In genomic region chr1:164519426-164519825, GRCh38 we compare ENCODE assay signal across 16 cellular contexts. TPM values are rescaled to one million over a fixed set of nuclear protein-coding genes. Genes with fewer than 3 reads are reported as not detected.
A peak's percentile ranks its signal among the peaks of the same experiment; 100 is the strongest.
DNase-seq lines count a peak whose midpoint lies in the region; ATAC-seq and TF ChIP-seq lines count a peak whose summit lies in the region.
"Had no signal": no experiment of that assay in that cellular context is flagged by ENCODE, and none has a peak within 500 bp of the region (broad histone marks: within the 10 kb centered on the region; RNA-seq: fewer than 3 reads in every experiment).

No MANE protein-coding gene starts in this region.

- H3K36me3 Mint-ChIP-seq in glutamatergic neuron (ENCODE audit: unreplicated experiment), result peaks cover 4% of the 10 kb centered on the region
- H3K36me3 Mint-ChIP-seq: CD8-positive, alpha-beta memory T cell had no signal

- H3K9me3 Mint-ChIP-seq in glutamatergic neuron (ENCODE audit: unreplicated experiment), result no peaks in the 10 kb centered on the region
- H3K9me3 Mint-ChIP-seq: GM23338, H9 had no signal

- H3K4me1 Mint-ChIP-seq in glutamatergic neuron (ENCODE audit: low read depth, unreplicated experiment), result peaks cover 30% of the 10 kb centered on the region
- H3K4me1 Mint-ChIP-seq: CD8-positive, alpha-beta memory T cell; GM23338 had no signal

- H3K4me3 ChIP-seq in choroid plexus epithelial cell (ENCODE audit: low read depth, low read length), result no peak overlapping the region
- H3K4me3 ChIP-seq: BLaER1, GM23338 had no signal

- no peak for ATAC-seq in GM19023 (IDR thresholded peaks at IDR 0.05; ENCODE audit: unreplicated experiment)
- ATAC-seq in GM18868 (IDR thresholded peaks at IDR 0.05; ENCODE audit: unreplicated experiment), result no peak
- ATAC-seq: GM23338 had no signal

- peak overlapping the region; percentile 85 for H3K27ac Mint-ChIP-seq in glutamatergic neuron (ENCODE audit: unreplicated experiment)
- H3K27ac Mint-ChIP-seq: CD8-positive, alpha-beta memory T cell; GM23338; H9 had no signal

- no peak for TF ChIP-seq CTCF in choroid plexus epithelial cell (conservative IDR thresholded peaks at IDR 0.05; ENCODE audit: low read depth, low read length)
- no peak for TF ChIP-seq CTCF in glutamatergic neuron (IDR thresholded peaks at IDR 0.05; ENCODE audit: partially characterized antibody, unreplicated experiment)

- no peaks in the 10 kb centered on the region for H3K27me3 Mint-ChIP-seq in glutamatergic neuron (ENCODE audit: unreplicated experiment)

- no peak overlapping the region for H3K4me3 Mint-ChIP-seq in glutamatergic neuron (ENCODE audit: unreplicated experiment)
- H3K4me3 Mint-ChIP-seq: CD8-positive, alpha-beta memory T cell; GM23338; H9 had no signal

- DNase-seq in EH (ENCODE audit: low read depth) (peak; percentile 5), choroid plexus epithelial cell (ENCODE audit: low read depth) (peak; percentile 15), glutamatergic neuron (no peak), pons (ENCODE audit: low spot score) (peak; percentile 19), NCI-H2029 treated with DMSO at 0.1 percent for 48 hours (lab: John Stamatoyannopoulos, UW) (no peak)
- DNase-seq: 8988T; AML-193; CD8-positive, alpha-beta memory T cell; DMS79; EL; H9; IMR-90 had no signal

RNA-seq across cellular contexts. Expression of gene PBX1, which starts 39.6 kb away (rescaled TPM):
- total RNA-seq in glutamatergic neuron (ENCODE audit: unreplicated experiment), result 98.7 TPM

Comparison
In these comparisons a context has a peak if more than half of its experiments do, and no peak if none do; other contexts are left out.
1. DNase-seq: peak in EH (single experiment), choroid plexus epithelial cell (single experiment) and pons (single experiment); none in glutamatergic neuron (single experiment) and NCI-H2029 treated with DMSO at 0.1 percent for 48 hours (single experiment).